ENCODE assay signal across 8 cellular contexts in the genomic region with DNA sequence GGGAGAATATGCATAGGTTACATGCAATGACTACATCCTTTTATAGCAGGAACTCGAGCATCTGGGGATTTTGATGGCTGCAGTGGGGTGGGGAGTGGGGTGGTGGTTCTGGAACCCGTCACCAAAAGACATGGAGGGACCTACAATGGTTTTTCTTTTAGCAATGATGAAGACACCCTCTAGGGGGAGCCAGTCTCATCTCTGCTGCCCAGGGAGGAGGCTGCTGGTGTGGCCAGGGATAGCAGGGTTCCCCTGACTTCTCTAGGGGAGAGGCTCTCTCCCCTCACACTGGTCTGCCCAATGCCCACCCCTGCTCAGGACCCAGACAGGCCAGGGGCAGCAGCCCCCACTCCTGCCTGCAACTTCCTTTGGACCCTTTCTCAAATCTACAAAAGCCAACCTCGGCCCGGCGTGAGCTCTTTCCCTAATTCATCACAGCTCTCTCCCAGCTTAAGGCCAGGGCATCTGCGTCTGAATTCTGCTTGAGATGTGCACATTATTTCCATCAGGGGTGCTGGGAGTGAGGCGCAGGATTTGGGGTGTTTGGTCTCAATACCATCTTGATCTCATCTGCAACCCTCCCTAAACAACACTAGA.
DNase-seq lines count a peak whose midpoint lies in the region; ATAC-seq and TF ChIP-seq lines count a peak whose summit lies in the region.

No MANE protein-coding gene starts in this region.

- H3K4me3 ChIP-seq in HAP-1 (no peak overlapping the region), MG63 (no peak overlapping the region), heart right ventricle (no peak overlapping the region)

- no peak overlapping the region for H3K27ac ChIP-seq in heart right ventricle

- peaks cover 97% of the 10 kb centered on the region for H3K36me3 ChIP-seq in HAP-1 (replicated peaks)
- H3K36me3 ChIP-seq in MG63: peaks cover 97% of the 10 kb centered on the region
- peaks cover 0 to 69% (median 0%) of the 10 kb centered on the region in 9 donors for H3K36me3 ChIP-seq in heart right ventricle

- no peaks in the 10 kb centered on the region for H3K27me3 Mint-ChIP-seq in activated CD8-positive, alpha-beta memory T cell treated with anti-CD3 and anti-CD28 coated beads, Interleukin-2, amount 10 ng/mL, durations not matched to agents 7 days and 5 days
- no peaks in the 10 kb centered on the region for H3K27me3 Mint-ChIP-seq in stimulated activated memory B cell treated with anti-CD40 and anti-IgM and Interleukin-4, amounts not matched to agents 10 μg/mL and 1 μg/mL and 100 μg/mL, for 72 hours
- peaks cover 0 to 12% of the 10 kb centered on the region in 2 donors for H3K27me3 Mint-ChIP-seq in effector memory CD8-positive, alpha-beta T cell

- no peak overlapping the region for H3K27ac Mint-ChIP-seq in activated CD8-positive, alpha-beta memory T cell treated with anti-CD3 and anti-CD28 coated beads, Interleukin-2, amount 10 ng/mL, durations not matched to agents 7 days and 5 days
- no peak overlapping the region for H3K27ac Mint-ChIP-seq in stimulated activated memory B cell treated with anti-CD40 and anti-IgM and Interleukin-4, amounts not matched to agents 10 μg/mL and 1 μg/mL and 100 μg/mL, for 72 hours
- H3K27ac Mint-ChIP-seq in effector memory CD8-positive, alpha-beta T cell: no peak overlapping the region

- no peaks in the 10 kb centered on the region for H3K9me3 Mint-ChIP-seq in activated CD8-positive, alpha-beta memory T cell treated with anti-CD3 and anti-CD28 coated beads, Interleukin-2, amount 10 ng/mL, durations not matched to agents 7 days and 5 days (ENCODE audit: low read depth)
- H3K9me3 Mint-ChIP-seq in stimulated activated memory B cell treated with anti-CD40 and anti-IgM and Interleukin-4, amounts not matched to agents 10 μg/mL and 1 μg/mL and 100 μg/mL, for 72 hours: no peaks in the 10 kb centered on the region
- no peaks in the 10 kb centered on the region for H3K9me3 Mint-ChIP-seq in effector memory CD8-positive, alpha-beta T cell

- WGBS in heart right ventricle, 2 donors: 73 to 78% methylated on average over 7 of the region's 7 CpGs

- H3K4me3 Mint-ChIP-seq in activated CD8-positive, alpha-beta memory T cell treated with anti-CD3 and anti-CD28 coated beads, Interleukin-2, amount 10 ng/mL, durations not matched to agents 7 days and 5 days: no peak overlapping the region
- H3K4me3 Mint-ChIP-seq in stimulated activated memory B cell treated with anti-CD40 and anti-IgM and Interleukin-4, amounts not matched to agents 10 μg/mL and 1 μg/mL and 100 μg/mL, for 72 hours: no peak overlapping the region
- H3K4me3 Mint-ChIP-seq in effector memory CD8-positive, alpha-beta T cell: no peak overlapping the region

- no peaks in the 10 kb centered on the region for H3K9me3 ChIP-seq in HAP-1
- no peaks in the 10 kb centered on the region for H3K9me3 ChIP-seq in MG63
- H3K9me3 ChIP-seq in heart right ventricle: no peaks in the 10 kb centered on the region

- no peak for DNase-seq in activated CD8-positive, alpha-beta memory T cell treated with anti-CD3 and anti-CD28 coated beads, Interleukin-2, amount 10 ng/mL, durations not matched to agents 7 days and 5 days
- DNase-seq in activated CD8-positive, alpha-beta memory T cell treated with anti-CD3 and anti-CD28 coated beads for 24 hours: no peak
- DNase-seq in HAP-1 (ENCODE audit: low spot score in 2 of 2) (peak; percentile 50 to 76), MG63 (peak; percentile 42), UCSD-AML1 (lab: John Stamatoyannopoulos, UW; ENCODE audit: unreplicated experiment) (peak; percentile 28), heart right ventricle (peak in 1 of 2 donors; percentile 29)
- DNase-seq in effector memory CD8-positive, alpha-beta T cell: no peak

- H3K4me1 ChIP-seq in HAP-1 (peaks cover 9% of the 10 kb centered on the region), heart right ventricle (no peaks in the 10 kb centered on the region)

- intact Hi-C loops in heart right ventricle (cut with DNase I): loop anchor here in 2 of 10 donors (10.0 kb wide), 1 partner anchor 504 kb away; no protein-coding TSS in a partner anchor

- peak in 8 of 9 donors; percentile 10 to 65 (median 56) for TF ChIP-seq CTCF in heart right ventricle (IDR thresholded peaks at IDR 0.05)

- H3K36me3 Mint-ChIP-seq in activated CD8-positive, alpha-beta memory T cell treated with anti-CD3 and anti-CD28 coated beads, Interleukin-2, amount 10 ng/mL, durations not matched to agents 7 days and 5 days: no peaks in the 10 kb centered on the region
- no peaks in the 10 kb centered on the region for H3K36me3 Mint-ChIP-seq in stimulated activated memory B cell treated with anti-CD40 and anti-IgM and Interleukin-4, amounts not matched to agents 10 μg/mL and 1 μg/mL and 100 μg/mL, for 72 hours
- H3K36me3 Mint-ChIP-seq in effector memory CD8-positive, alpha-beta T cell (ENCODE audit: insufficient read depth): no peaks in the 10 kb centered on the region

- H3K27me3 ChIP-seq in HAP-1 (ENCODE audit: low read depth): no peaks in the 10 kb centered on the region
- H3K27me3 ChIP-seq in MG63: no peaks in the 10 kb centered on the region
- no peaks in the 10 kb centered on the region for H3K27me3 ChIP-seq in heart right ventricle

- no peaks in the 10 kb centered on the region for H3K4me1 Mint-ChIP-seq in activated CD8-positive, alpha-beta memory T cell treated with anti-CD3 and anti-CD28 coated beads, Interleukin-2, amount 10 ng/mL, durations not matched to agents 7 days and 5 days
- no peaks in the 10 kb centered on the region for H3K4me1 Mint-ChIP-seq in stimulated activated memory B cell treated with anti-CD40 and anti-IgM and Interleukin-4, amounts not matched to agents 10 μg/mL and 1 μg/mL and 100 μg/mL, for 72 hours
- no peaks in the 10 kb centered on the region for H3K4me1 Mint-ChIP-seq in effector memory CD8-positive, alpha-beta T cell (ENCODE audit: low read depth in 2 of 2)

- CTCF ChIA-PET in activated CD8-positive, alpha-beta memory T cell treated with anti-CD3 and anti-CD28 coated beads, Interleukin-2, amount 10 ng/mL, durations not matched to agents 7 days and 5 days (lab: Charles Lee): interaction anchor here (0.6 to 0.7 kb wide), 2 partner anchors 14 to 23 kb away, joined by 3 read pairs; no protein-coding TSS in a partner anchor

- ATAC-seq in activated CD8-positive, alpha-beta memory T cell treated with anti-CD3 and anti-CD28 coated beads, Interleukin-2, amount 10 ng/mL, durations not matched to agents 7 days and 5 days: peak; percentile 33
- ATAC-seq in heart right ventricle: peak in 6 of 8 donors; percentile 37 to 63 (median 44)
- peak; percentile 44 for ATAC-seq in stimulated activated memory B cell treated with anti-CD40 and anti-IgM and Interleukin-4, amounts not matched to agents 10 μg/mL and 1 μg/mL and 100 μg/mL, for 72 hours
- no peak for ATAC-seq in effector memory CD8-positive, alpha-beta T cell (replicated peaks)

- in situ Hi-C loops in HAP-1 (cut with MboI; ENCODE audit: low sequenced_read_pairs): loop anchor here (25.0 kb wide), 1 partner anchor 497 kb away; no protein-coding TSS in a partner anchor

Comparison
In these comparisons a context has a peak if more than half of its experiments do, and no peak if none do; other contexts are left out.
1. DNase-seq: peak in HAP-1 (2 of 2), MG63 (single experiment) and UCSD-AML1 (single experiment); none in activated CD8-positive, alpha-beta memory T cell treated with anti-CD3 and anti-CD28 coated beads, Interleukin-2, amount 10 ng/mL, durations not matched to agents 7 days and 5 days (single experiment), activated CD8-positive, alpha-beta memory T cell treated with anti-CD3 and anti-CD28 coated beads for 24 hours (single experiment) and effector memory CD8-positive, alpha-beta T cell (0 of 3).